15 cellular contexts compared by ENCODE assay signal in the genomic region with DNA sequence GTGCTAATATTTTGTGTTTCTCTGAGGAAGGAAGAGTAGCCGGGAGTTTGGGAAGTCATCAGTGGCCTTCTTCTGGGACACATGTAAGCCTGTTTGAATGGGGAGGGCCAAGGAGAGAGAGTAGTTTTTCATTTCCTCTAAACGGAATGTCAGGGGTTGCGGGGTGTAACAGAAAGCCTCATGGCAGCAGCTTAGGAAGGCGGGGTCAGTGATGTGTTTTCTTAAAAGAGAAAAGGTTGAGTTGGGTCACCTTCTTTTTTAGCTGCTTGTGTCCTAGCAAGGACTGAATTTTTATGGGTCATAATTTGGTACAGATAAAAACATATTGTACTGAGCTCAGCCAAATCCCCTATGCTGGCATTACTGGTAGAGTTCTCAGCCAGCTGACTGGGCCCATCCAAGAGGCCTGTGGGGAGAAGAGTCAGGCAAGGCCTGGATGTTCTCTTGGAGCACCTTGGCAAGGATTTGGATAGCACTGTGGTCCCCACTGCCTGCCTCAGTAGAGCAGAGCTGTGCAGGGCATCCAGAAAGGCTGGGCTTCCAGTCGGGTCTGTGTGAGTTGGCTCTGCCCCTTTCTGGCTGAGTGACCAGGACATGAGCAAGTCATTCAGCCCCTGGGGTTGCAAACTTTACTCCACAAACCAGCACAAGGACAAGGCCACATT. TPM values are rescaled to one million over a fixed set of nuclear protein-coding genes. Genes with fewer than 3 reads are reported as not detected.
DNase-seq lines count a peak whose midpoint lies in the region; ATAC-seq and TF ChIP-seq lines count a peak whose summit lies in the region.
"Had no signal": no experiment of that assay in that cellular context is flagged by ENCODE, and none has a peak within 500 bp of the region (broad histone marks: within the 10 kb centered on the region; RNA-seq: fewer than 3 reads in every experiment).

No MANE protein-coding gene starts in this region.

- DNase-seq in MG63 = peak; percentile 86
- DNase-seq in esophagus muscularis mucosa (ENCODE audit: extremely low spot score) = no peak
- DNase-seq in lower lobe of right lung = no peak
- peak; percentile 77 to 86 for DNase-seq in suprapubic skin (ENCODE audit: low spot score in 2 of 2)
- no peak for DNase-seq in central memory CD4-positive, alpha-beta T cell
- DNase-seq in HFFc6 = no peak
- DNase-seq in NCI-H2171 (lab: John Stamatoyannopoulos, UW) = no peak
- DNase-seq: activated CD8-positive, alpha-beta memory T cell treated with anti-CD3 and anti-CD28 coated beads, Interleukin-2, amount 50 U/mL, for 48 hours; glutamatergic neuron; kidney glomerular epithelial cell had no signal

- peak overlapping the region; percentile 85 to 92 (median 88) for H3K27ac ChIP-seq in esophagus muscularis mucosa (replicated peaks in 1 of 4)
- peak overlapping the region; percentile 36 for H3K27ac ChIP-seq in lower lobe of right lung
- peak overlapping the region; percentile 70 for H3K27ac ChIP-seq in suprapubic skin
- H3K27ac ChIP-seq: BLaER1, neutrophil had no signal

- no peak overlapping the region for H3K4me3 ChIP-seq in MG63
- no peak overlapping the region for H3K4me3 ChIP-seq in esophagus muscularis mucosa
- H3K4me3 ChIP-seq in lower lobe of right lung = no peak overlapping the region
- H3K4me3 ChIP-seq in suprapubic skin = no peak overlapping the region
- H3K4me3 ChIP-seq: BLaER1 had no signal

- no peak overlapping the region for H3K4me3 Mint-ChIP-seq in HFFc6
- H3K4me3 Mint-ChIP-seq: dendritic cell treated with granulocyte-macrophage colony-stimulating factor and Interleukin-4, amounts not matched to agents 40 ng/mL and 50 ng/mL, for 4 days had no signal

- H3K9me3 Mint-ChIP-seq in HFFc6 = no peaks in the 10 kb centered on the region
- H3K9me3 Mint-ChIP-seq: dendritic cell treated with granulocyte-macrophage colony-stimulating factor and Interleukin-4, amounts not matched to agents 40 ng/mL and 50 ng/mL, for 4 days had no signal

- TF ChIP-seq CTCF in esophagus muscularis mucosa (IDR thresholded peaks at IDR 0.05) (no peak), lower lobe of right lung (IDR thresholded peaks at IDR 0.05) (no peak), suprapubic skin (IDR thresholded peaks at IDR 0.05) (no peak), HFFc6 (IDR thresholded peaks at IDR 0.05) (no peak)

- intact Hi-C loops in esophagus muscularis mucosa (cut with DNase I) = no loop called here
- intact Hi-C loops in lower lobe of right lung (cut with DNase I) = no loop called here

- TF ChIP-seq POLR2A in esophagus muscularis mucosa (IDR thresholded peaks at IDR 0.05; ENCODE audit: low read depth) = no peak
- TF ChIP-seq POLR2A in suprapubic skin (IDR thresholded peaks at IDR 0.05) = no peak

- H3K36me3 ChIP-seq in MG63 = no peaks in the 10 kb centered on the region
- no peaks in the 10 kb centered on the region for H3K36me3 ChIP-seq in esophagus muscularis mucosa
- H3K36me3 ChIP-seq in lower lobe of right lung = no peaks in the 10 kb centered on the region
- no peaks in the 10 kb centered on the region for H3K36me3 ChIP-seq in suprapubic skin
- H3K36me3 ChIP-seq: BLaER1, neutrophil had no signal

- peaks cover 54% of the 10 kb centered on the region for H3K4me1 Mint-ChIP-seq in HFFc6 (ENCODE audit: low read depth)

- H3K9me3 ChIP-seq in MG63 (no peaks in the 10 kb centered on the region), esophagus muscularis mucosa (no peaks in the 10 kb centered on the region), lower lobe of right lung (no peaks in the 10 kb centered on the region), suprapubic skin (no peaks in the 10 kb centered on the region)
- H3K9me3 ChIP-seq: BLaER1, neutrophil had no signal

- peaks cover 10% of the 10 kb centered on the region for H3K27me3 Mint-ChIP-seq in HFFc6 (ENCODE audit: insufficient read depth)

- H3K4me1 ChIP-seq in esophagus muscularis mucosa = peaks cover 49 to 60% (median 56%) of the 10 kb centered on the region in 4 donors
- peaks cover 28% of the 10 kb centered on the region for H3K4me1 ChIP-seq in lower lobe of right lung
- H3K4me1 ChIP-seq in suprapubic skin = peaks cover 45% of the 10 kb centered on the region
- H3K4me1 ChIP-seq: BLaER1 had no signal

- ATAC-seq in lower lobe of right lung (peak in 1 of 2 donors; percentile 37), HG02642 (IDR thresholded peaks at IDR 0.05; ENCODE audit: poor library complexity, unreplicated experiment) (no peak)
- ATAC-seq: activated CD4-positive, CD25-positive, alpha-beta regulatory T cell treated with anti-CD3 and anti-CD28 coated beads, Interleukin-2, amount 50 U/mL, for 24 hours had no signal

- H3K27ac Mint-ChIP-seq in HFFc6 = no peak overlapping the region
- H3K27ac Mint-ChIP-seq: dendritic cell treated with granulocyte-macrophage colony-stimulating factor and Interleukin-4, amounts not matched to agents 40 ng/mL and 50 ng/mL, for 4 days had no signal

- H3K27me3 ChIP-seq in MG63 (no peaks in the 10 kb centered on the region), esophagus muscularis mucosa (no peaks in the 10 kb centered on the region), lower lobe of right lung (ENCODE audit: low read depth) (no peaks in the 10 kb centered on the region), suprapubic skin (no peaks in the 10 kb centered on the region)
- H3K27me3 ChIP-seq: BLaER1 had no signal

- no peaks in the 10 kb centered on the region for H3K36me3 Mint-ChIP-seq in HFFc6 (ENCODE audit: low read depth)

- 38% methylated on average over 5 of the region's 5 CpGs for WGBS in esophagus muscularis mucosa
- 54% methylated on average over 4 of the region's 5 CpGs for WGBS in suprapubic skin

- no peak for TF ChIP-seq EP300 in esophagus muscularis mucosa (IDR thresholded peaks at IDR 0.05)
- TF ChIP-seq EP300 in suprapubic skin (IDR thresholded peaks at IDR 0.05) = no peak

RNA-seq across cellular contexts. Expression of gene NAV2, which starts 29.4 kb away (rescaled TPM):
- 3.7 and 5.0 TPM in 2 replicates for total RNA-seq in MG63 (2014; rRNA removed; shearing (Covaris generic); ENCODE audit: low replicate concordance)
- total RNA-seq in esophagus muscularis mucosa = 10 to 100 TPM; 21.9 to 57.0 (median 37.5) TPM
- 36.9 TPM for total RNA-seq in lower lobe of right lung
- 10 to 100 TPM in 3 of 4 donors, 1 to 10 TPM in 1; 9.1 to 34.7 (median 22.2) TPM for total RNA-seq in suprapubic skin
- 10 to 100 TPM; 12.4 to 34.9 (median 31.8) TPM for total RNA-seq in HFFc6 (2021; fragmentation: NEBNext Ultra II Directional; extraction: Animal tissue kit (Norgen Biotek cat#: 25700))

Comparison
In these comparisons a context has a peak if more than half of its experiments do, and no peak if none do; other contexts are left out.
1. DNase-seq: peak in MG63 (single experiment) and suprapubic skin (2 of 2); none in esophagus muscularis mucosa (single experiment), lower lobe of right lung (single experiment), central memory CD4-positive, alpha-beta T cell (single experiment), HFFc6 (single experiment) and NCI-H2171 (single experiment).
2. H3K27ac ChIP-seq: peak in every context shown above with its lines; median percentile 88 in esophagus muscularis mucosa; 70 in suprapubic skin; 36 in lower lobe of right lung.